Comparison of ENCODE assay signal across 28 cellular contexts in genomic region chr1:156167536-156167935, GRCh38. TPM values are rescaled to one million over a fixed set of nuclear protein-coding genes. Genes with fewer than 3 reads are reported as not detected.
DNase-seq lines count a peak whose midpoint lies in the region; ATAC-seq, FAIRE-seq and TF ChIP-seq lines count a peak whose summit lies in the region.
"Had no signal": no experiment of that assay in that cellular context is flagged by ENCODE, and none has a peak within 500 bp of the region (broad histone marks: within the 10 kb centered on the region; RNA-seq: fewer than 3 reads in every experiment).

No MANE protein-coding gene starts in this region.

- H3K9ac ChIP-seq in GM23248 (no peak overlapping the region), astrocyte (ENCODE audit: low read length) (no peak overlapping the region)

- H3K27me3 ChIP-seq in GM23248 (replicated peaks; ENCODE audit: insufficient read depth) (no peaks in the 10 kb centered on the region), astrocyte (ENCODE audit: insufficient read depth, low read length) (no peaks in the 10 kb centered on the region), Peyer's patch (no peaks in the 10 kb centered on the region), esophagus squamous epithelium (no peaks in the 10 kb centered on the region)
- H3K27me3 ChIP-seq: dorsolateral prefrontal cortex, ovary, right atrium auricular region had no signal

- H3K9me2 ChIP-seq in GM23248 (ENCODE audit: insufficient read depth) = no peaks in the 10 kb centered on the region

- peaks cover 4% of the 10 kb centered on the region for H3K4me1 Mint-ChIP-seq in astrocyte (ENCODE audit: low read depth, unreplicated experiment)
- H3K4me1 Mint-ChIP-seq: natural killer cell had no signal

- no peaks in the 10 kb centered on the region for H3K4me1 ChIP-seq in GM23248 (ENCODE audit: insufficient read depth)
- no peaks in the 10 kb centered on the region for H3K4me1 ChIP-seq in astrocyte (ENCODE audit: insufficient read depth, low read length)
- no peaks in the 10 kb centered on the region for H3K4me1 ChIP-seq in Peyer's patch
- H3K4me1 ChIP-seq in esophagus squamous epithelium = no peaks in the 10 kb centered on the region

- H3K36me3 ChIP-seq in GM23248 (ENCODE audit: low read depth) (no peaks in the 10 kb centered on the region), astrocyte (ENCODE audit: insufficient read depth, low read length) (no peaks in the 10 kb centered on the region), Peyer's patch (no peaks in the 10 kb centered on the region), esophagus squamous epithelium (peaks cover 0 to 97% (median 0%) of the 10 kb centered on the region in 3 donors)
- H3K36me3 ChIP-seq: left ventricle myocardium inferior, ovary, right atrium auricular region had no signal

- no peak overlapping the region for H3K4me3 Mint-ChIP-seq in astrocyte (ENCODE audit: unreplicated experiment)
- H3K4me3 Mint-ChIP-seq: activated B cell treated with CpG ODN at 0.5 μM for 24 hours; activated naive CD4-positive, alpha-beta T cell treated with anti-CD3 and anti-CD28 coated beads for 36 hours; CD14-positive monocyte; natural killer cell had no signal

- no peak overlapping the region for H3K27ac Mint-ChIP-seq in astrocyte (ENCODE audit: unreplicated experiment)
- H3K27ac Mint-ChIP-seq: activated B cell treated with CpG ODN at 0.5 μM for 24 hours; activated naive CD4-positive, alpha-beta T cell treated with anti-CD3 and anti-CD28 coated beads for 36 hours; natural killer cell had no signal

- in situ Hi-C loops in GM23248 (cut with MboI) = no loop called here

- H4K20me1 ChIP-seq in GM23248 (ENCODE audit: insufficient read depth) = no peaks in the 10 kb centered on the region
- H4K20me1 ChIP-seq in astrocyte (ENCODE audit: insufficient read depth, low read length) = no peaks in the 10 kb centered on the region

- no peak overlapping the region for H3K4me3 ChIP-seq in GM23248
- no peak overlapping the region for H3K4me3 ChIP-seq in astrocyte (ENCODE audit: insufficient read depth, low read depth, low read length)
- H3K4me3 ChIP-seq in Peyer's patch = no peak overlapping the region
- H3K4me3 ChIP-seq in esophagus squamous epithelium = no peak overlapping the region
- H3K4me3 ChIP-seq: dorsolateral prefrontal cortex, K562, left ventricle myocardium inferior, ovary, right atrium auricular region had no signal

- WGBS in GM23248 (ENCODE audit: low coverage in 1 of 2, low lambda C conversion rate in 2 of 2, missing lambda C conversion rate in 2 of 2), 2 experiments = 23 to 26% methylated on average over 5 of the region's 5 CpGs
- 65 to 70% methylated on average over 5 of the region's 5 CpGs for WGBS in esophagus squamous epithelium, 2 donors

- TF ChIP-seq POLR2A in Peyer's patch (IDR thresholded peaks at IDR 0.05) (no peak), esophagus squamous epithelium (IDR thresholded peaks at IDR 0.05) (no peak)

- FAIRE-seq in astrocyte (lab: Jason Lieb, UNC) (no peak), frontal cortex (lab: Jason Lieb, UNC) (no peak)
- FAIRE-seq: K562 had no signal

- intact Hi-C loops in esophagus squamous epithelium (cut with DNase I) = no loop called here

- no peaks in the 10 kb centered on the region for H3F3A ChIP-seq in GM23248 (ENCODE audit: insufficient read depth)

- H3K79me2 ChIP-seq in GM23248 (ENCODE audit: insufficient read depth) (no peaks in the 10 kb centered on the region), astrocyte (ENCODE audit: insufficient read depth, low read length) (no peaks in the 10 kb centered on the region)

- no peaks in the 10 kb centered on the region for H3K27me3 Mint-ChIP-seq in astrocyte (ENCODE audit: low read depth, unreplicated experiment)
- H3K27me3 Mint-ChIP-seq: activated B cell treated with CpG ODN at 0.5 μM for 24 hours had no signal

- no peak for TF ChIP-seq CTCF in astrocyte (IDR thresholded peaks at IDR 0.05; ENCODE audit: insufficient read depth, low read depth, low read length)
- no peak for TF ChIP-seq CTCF in Peyer's patch (IDR thresholded peaks at IDR 0.05)
- TF ChIP-seq CTCF in esophagus squamous epithelium (IDR thresholded peaks at IDR 0.05) = no peak

- H3K9me3 ChIP-seq in GM23248 (ENCODE audit: low read depth) (no peaks in the 10 kb centered on the region), astrocyte (ENCODE audit: insufficient read depth, low read depth, low read length) (no peaks in the 10 kb centered on the region), Peyer's patch (no peaks in the 10 kb centered on the region), esophagus squamous epithelium (no peaks in the 10 kb centered on the region)
- H3K9me3 ChIP-seq: left ventricle myocardium inferior, ovary, right atrium auricular region had no signal

- H3K27ac ChIP-seq in GM23248 (no peak overlapping the region), astrocyte (ENCODE audit: low read depth, low read length) (no peak overlapping the region), Peyer's patch (no peak overlapping the region), esophagus squamous epithelium (no peak overlapping the region)
- H3K27ac ChIP-seq: dorsolateral prefrontal cortex, left ventricle myocardium inferior, ovary, right atrium auricular region had no signal

- no peak for ATAC-seq in GM19467 (IDR thresholded peaks at IDR 0.05; ENCODE audit: unreplicated experiment)
- ATAC-seq: K562, natural killer cell had no signal

- no peaks in the 10 kb centered on the region for H3K36me3 Mint-ChIP-seq in astrocyte (ENCODE audit: low read depth, unreplicated experiment)
- H3K36me3 Mint-ChIP-seq: natural killer cell had no signal

- peaks cover 2% of the 10 kb centered on the region for H3K9me3 Mint-ChIP-seq in astrocyte (ENCODE audit: unreplicated experiment)
- H3K9me3 Mint-ChIP-seq: natural killer cell had no signal

- H3K4me2 ChIP-seq in GM23248 (ENCODE audit: unreplicated experiment) = no peak overlapping the region
- H3K4me2 ChIP-seq in astrocyte (ENCODE audit: low read length) = no peak overlapping the region

- no peak overlapping the region for H2AFZ ChIP-seq in GM23248
- H2AFZ ChIP-seq in astrocyte (ENCODE audit: low read depth, low read length) = no peak overlapping the region

- DNase-seq in AG08395 (ENCODE audit: low spot score) = peak; percentile 7
- peak; percentile 50 for DNase-seq in GM23248
- peak; percentile 31 for DNase-seq in astrocyte (ENCODE audit: low read depth)
- peak; percentile 0 to 3 for DNase-seq in frontal cortex (ENCODE audit: low spot score in 2 of 2)
- DNase-seq in Peyer's patch = no peak
- DNase-seq in NOMO-1 (lab: John Stamatoyannopoulos, UW; ENCODE audit: unreplicated experiment in 2 of 2) = no peak
- no peak for DNase-seq in esophagus squamous epithelium (lab: John Stamatoyannopoulos, UW)
- DNase-seq: ACHN; activated B cell treated with CpG ODN at 0.5 μM for 24 hours; activated naive CD4-positive, alpha-beta T cell treated with anti-CD3 and anti-CD28 coated beads for 36 hours; activated T-cell treated with anti-CD3 and anti-CD28 coated beads, Interleukin-2, amount 50 U/mL, for 48 hours; amygdala; dorsolateral prefrontal cortex; foreskin melanocyte; hippocampal formation; left ventricle myocardium inferior; midbrain; MM.1S; natural killer cell; NCI-H1417; NCI-H2081; OCI-M1; ovary; substantia nigra had no signal

RNA-seq across cellular contexts. Expression of gene SEMA4A, which starts 14.2 kb away (rescaled TPM):
- 1.1 TPM in 1 of 2 replicates, not detected in the other for total RNA-seq in GM23248 (2014; rRNA removed; shearing (Covaris generic))
- polyA plus RNA-seq in GM23248 (2016; fragmentation: Nextera tagmentation; extraction: Ambion mirVana) = 0.35 and 0.51 TPM in 2 replicates
- total RNA-seq in astrocyte = 0.66 and 1.1 TPM in 2 replicates
- 22.0 TPM for total RNA-seq in frontal cortex
- total RNA-seq in Peyer's patch = 10 to 100 TPM in 1 of 4 donors, 1 to 10 TPM in 3; 1.5 to 19.0 (median 3.2) TPM
- total RNA-seq in esophagus squamous epithelium = 10 to 100 TPM; 21.4 to 36.6 (median 23.1) TPM

RNA-seq across cellular contexts. Expression of gene SLC25A44, which starts 26.4 kb away (rescaled TPM):
- 12.4 and 14.3 TPM in 2 replicates for total RNA-seq in GM23248 (2014; rRNA removed; shearing (Covaris generic))
- polyA plus RNA-seq in GM23248 (2016; fragmentation: Nextera tagmentation; extraction: Ambion mirVana) = 15.4 and 16.4 TPM in 2 replicates
- 21.3 and 21.7 TPM in 2 replicates for total RNA-seq in astrocyte
- total RNA-seq in frontal cortex = 8.6 TPM
- total RNA-seq in Peyer's patch = 10 to 100 TPM; 15.7 to 40.6 (median 33.7) TPM
- 10 to 100 TPM; 10.5 to 17.7 (median 15.7) TPM for total RNA-seq in esophagus squamous epithelium

RNA-seq across cellular contexts. Expression of gene PMF1, which starts 45.3 kb away (rescaled TPM):
- 42.2 and 44.4 TPM in 2 replicates for total RNA-seq in GM23248 (2014; rRNA removed; shearing (Covaris generic))
- 47.7 and 49.7 TPM in 2 replicates for polyA plus RNA-seq in GM23248 (2016; fragmentation: Nextera tagmentation; extraction: Ambion mirVana)
- total RNA-seq in astrocyte (28.9 and 29.9 TPM in 2 replicates), frontal cortex (26.5 TPM), Peyer's patch (10 to 100 TPM; 39.9 to 52.8 (median 43.6) TPM), esophagus squamous epithelium (10 to 100 TPM; 40.8 to 64.9 (median 53.5) TPM)

RNA-seq across cellular contexts. Expression of gene LMNA, which starts 53.0 kb away (rescaled TPM):
- total RNA-seq in GM23248 (2014; rRNA removed; shearing (Covaris generic)) = 1,219 and 1,322 TPM in 2 replicates
- polyA plus RNA-seq in GM23248 (2016; fragmentation: Nextera tagmentation; extraction: Ambion mirVana) = 1,230 and 1,270 TPM in 2 replicates
- total RNA-seq in astrocyte (429 and 464 TPM in 2 replicates), frontal cortex (14.3 TPM), Peyer's patch (100 to 1,000 TPM; 201 to 295 (median 211) TPM), esophagus squamous epithelium (100 to 1,000 TPM; 322 to 480 (median 403) TPM)

Comparison
In these comparisons a context has a peak if more than half of its experiments do, and no peak if none do; other contexts are left out.
1. DNase-seq: peak in AG08395 (single experiment), GM23248 (single experiment), astrocyte (single experiment) and frontal cortex (2 of 2); none in Peyer's patch (0 of 3), NOMO-1 (0 of 2) and esophagus squamous epithelium (single experiment).